ENCODE assay signal across 11 cellular contexts in genomic region chr10:125014984-125015944, GRCh38.
DNase-seq lines count a peak whose midpoint lies in the region; ATAC-seq and TF ChIP-seq lines count a peak whose summit lies in the region.
"Had no signal": no experiment of that assay in that cellular context is flagged by ENCODE, and none has a peak within 500 bp of the region (broad histone marks: within the 10 kb centered on the region; RNA-seq: fewer than 3 reads in every experiment).

No MANE protein-coding gene starts in this region.

- H3K27me3 ChIP-seq in dorsolateral prefrontal cortex = no peaks in the 10 kb centered on the region

- no peak for DNase-seq in RWPE1 (ENCODE audit: low spot score)
- DNase-seq in dorsolateral prefrontal cortex = peak in 1 of 10 donors; percentile 57
- DNase-seq in midbrain (lab: John Stamatoyannopoulos, UW) = peak; percentile 41
- no peak for DNase-seq in stimulated activated naive CD8-positive, alpha-beta T cell treated with anti-CD3 and anti-CD28 coated beads, Interleukin-15, amount 100 ng/mL, for 72 hours
- no peak for DNase-seq in H4 (ENCODE audit: low spot score)
- no peak for DNase-seq in NCI-H1092 (lab: John Stamatoyannopoulos, UW)
- DNase-seq in D341Med (ENCODE audit: low spot score) = no peak
- DNase-seq: Calu3, SHP77 treated with DMSO at 0.1 percent for 48 hours had no signal

- CTCF ChIA-PET in RWPE1 (lab: Yijun Ruan, JAX) = interaction anchor here (0.6 to 0.7 kb wide), 2 partner anchors 33 to 85 kb away, joined by 3 to 5 read pairs; no protein-coding TSS in a partner anchor

- intact Hi-C loops in dorsolateral prefrontal cortex (cut with DNase I) = no loop called here

- TF ChIP-seq CTCF in RWPE1 (conservative IDR thresholded peaks at IDR 0.05; ENCODE audit: low read depth) (no peak), dorsolateral prefrontal cortex (IDR thresholded peaks at IDR 0.05 in 54 of 56, conservative IDR thresholded peaks at IDR 0.05 in 2 of 56; ENCODE audit: low read depth in 1 of 56, partially characterized antibody in 56 of 56) (peak in 2 of 56 donors; percentile 11 to 13)

- peaks cover 11% of the 10 kb centered on the region for H3K4me1 Mint-ChIP-seq in stimulated activated naive CD8-positive, alpha-beta T cell treated with anti-CD3 and anti-CD28 coated beads, Interleukin-15, amount 100 ng/mL, for 72 hours

- H3K9me3 Mint-ChIP-seq in stimulated activated naive CD8-positive, alpha-beta T cell treated with anti-CD3 and anti-CD28 coated beads, Interleukin-15, amount 100 ng/mL, for 72 hours = no peaks in the 10 kb centered on the region

- no peak overlapping the region for H3K4me3 Mint-ChIP-seq in stimulated activated naive CD8-positive, alpha-beta T cell treated with anti-CD3 and anti-CD28 coated beads, Interleukin-15, amount 100 ng/mL, for 72 hours

- POLR2A ChIA-PET in RWPE1 (lab: Yijun Ruan, JAX; ENCODE audit: low non-redundant PET) = no interaction called here

- peak; percentile 69 for ATAC-seq in stimulated activated naive CD8-positive, alpha-beta T cell treated with anti-CD3 and anti-CD28 coated beads, Interleukin-15, amount 100 ng/mL, for 72 hours
- ATAC-seq in GM21737 (IDR thresholded peaks at IDR 0.05; ENCODE audit: unreplicated experiment) = no peak
- ATAC-seq: GM12878 had no signal

- H3K27ac Mint-ChIP-seq in stimulated activated naive CD8-positive, alpha-beta T cell treated with anti-CD3 and anti-CD28 coated beads, Interleukin-15, amount 100 ng/mL, for 72 hours = no peak overlapping the region

- H3K4me3 ChIP-seq in dorsolateral prefrontal cortex = peak overlapping the region in 14 of 59 donors; percentile 3 to 34 (median 16)
- H3K4me3 ChIP-seq: GM12878 had no signal

- H3K27ac ChIP-seq in RWPE1 (peak overlapping the region; percentile 47), dorsolateral prefrontal cortex (peak overlapping the region in 58 of 59 donors; percentile 8 to 88 (median 74))

- peaks cover 23% of the 10 kb centered on the region for H3K27me3 Mint-ChIP-seq in stimulated activated naive CD8-positive, alpha-beta T cell treated with anti-CD3 and anti-CD28 coated beads, Interleukin-15, amount 100 ng/mL, for 72 hours
